In the genomic region with DNA sequence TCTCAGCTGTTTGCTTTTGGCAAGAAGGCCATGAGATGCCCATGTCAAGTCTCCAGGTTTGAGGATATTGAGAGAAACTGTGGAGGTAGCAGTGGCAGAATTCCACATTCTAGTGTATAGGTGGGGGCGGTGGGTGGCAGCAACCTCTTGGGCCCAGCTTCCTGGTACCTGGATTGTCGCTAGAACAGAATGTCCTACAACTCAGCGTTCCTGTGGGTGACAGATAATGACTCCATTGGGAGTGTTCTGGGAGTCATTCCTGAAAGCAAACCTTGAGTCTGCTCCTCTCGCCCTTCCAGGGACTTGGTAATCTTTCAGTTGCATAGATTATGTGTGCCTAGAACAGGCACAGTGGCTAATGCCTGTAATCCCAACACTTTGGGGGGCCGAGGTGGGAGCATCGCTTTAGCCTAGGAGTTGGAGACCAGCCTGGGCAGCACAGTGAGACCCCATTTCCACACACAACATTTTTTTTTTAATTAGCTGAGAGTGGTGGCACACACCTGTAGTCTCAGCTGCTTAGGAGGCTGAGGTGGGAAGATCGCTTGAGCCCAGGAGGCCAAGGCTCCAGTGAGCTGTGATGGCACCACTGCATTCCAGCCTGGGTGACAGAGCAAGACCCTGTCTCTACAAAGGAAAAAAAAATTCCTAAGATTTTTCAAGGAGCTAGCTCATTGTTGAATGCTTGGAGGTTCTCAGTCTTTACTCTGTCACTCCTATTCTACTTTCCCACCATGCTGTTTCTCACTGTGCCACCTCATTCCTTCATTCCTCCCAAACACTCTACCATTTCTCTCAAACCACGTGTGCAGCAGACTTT, we compare ENCODE assay signal across 33 cellular contexts.
"Had no signal": no experiment of that assay in that cellular context is flagged by ENCODE, and none has a peak within 500 bp of the region (broad histone marks: within the 10 kb centered on the region; RNA-seq: fewer than 3 reads in every experiment).

No MANE protein-coding gene starts in this region.

- H3K4me3 Mint-ChIP-seq: activated naive CD8-positive, alpha-beta T cell; activated T-cell treated with anti-CD3 and anti-CD28 coated beads, Interleukin-2, amount 50 U/mL, for 72 hours; brain; effector memory CD8-positive, alpha-beta T cell; nephron; stimulated activated memory B cell treated with anti-CD40 and anti-IgM and Interleukin-4, amounts not matched to agents 10 μg/mL and 1 μg/mL and 100 μg/mL, for 72 hours; stimulated activated naive CD8-positive, alpha-beta T cell treated with anti-CD3 and anti-CD28 coated beads, Interleukin-15, amount 100 ng/mL, for 72 hours; T-helper 2 cell treated with Interferon-gamma antibody and Interleukin-4, amounts not matched to agents 5 μg/mL and 100 μg/mL, for 36 hours had no signal

- H3K9me3 ChIP-seq: adrenal gland, ascending aorta, esophagus squamous epithelium, heart right ventricle, left lung, ovary, thyroid gland, upper lobe of left lung, vagina had no signal

- H3K9me3 Mint-ChIP-seq: activated T-cell treated with anti-CD3 and anti-CD28 coated beads, Interleukin-2, amount 50 U/mL, for 72 hours; effector memory CD8-positive, alpha-beta T cell; nephron; stimulated activated memory B cell treated with anti-CD40 and anti-IgM and Interleukin-4, amounts not matched to agents 10 μg/mL and 1 μg/mL and 100 μg/mL, for 72 hours; stimulated activated naive CD8-positive, alpha-beta T cell treated with anti-CD3 and anti-CD28 coated beads, Interleukin-15, amount 100 ng/mL, for 72 hours; T-helper 2 cell treated with Interferon-gamma antibody and Interleukin-4, amounts not matched to agents 5 μg/mL and 100 μg/mL, for 36 hours had no signal

- H3K27ac Mint-ChIP-seq: activated naive CD8-positive, alpha-beta T cell; activated T-cell treated with anti-CD3 and anti-CD28 coated beads, Interleukin-2, amount 50 U/mL, for 72 hours; brain; effector memory CD8-positive, alpha-beta T cell; nephron; progenitor cell of endocrine pancreas; stimulated activated memory B cell treated with anti-CD40 and anti-IgM and Interleukin-4, amounts not matched to agents 10 μg/mL and 1 μg/mL and 100 μg/mL, for 72 hours; stimulated activated naive CD8-positive, alpha-beta T cell treated with anti-CD3 and anti-CD28 coated beads, Interleukin-15, amount 100 ng/mL, for 72 hours; T-helper 2 cell treated with Interferon-gamma antibody and Interleukin-4, amounts not matched to agents 5 μg/mL and 100 μg/mL, for 36 hours had no signal

- H3K4me1 Mint-ChIP-seq: stimulated activated memory B cell treated with anti-CD40 and anti-IgM and Interleukin-4, amounts not matched to agents 10 μg/mL and 1 μg/mL and 100 μg/mL, for 72 hours had no signal

- DNase-seq: activated CD4-positive, alpha-beta T cell treated with anti-CD3 and anti-CD28 coated beads for 4 hours; activated CD4-positive, alpha-beta T cell treated with anti-CD3 and anti-CD28 coated beads, Interleukin-2, amount 50 U/mL, for 4 hours; activated naive CD4-positive, alpha-beta T cell; activated T-cell treated with anti-CD3 and anti-CD28 coated beads for 4 hours; activated T-cell treated with anti-CD3 and anti-CD28 coated beads, Interleukin-2, amount 50 U/mL, for 72 hours; adrenal gland; effector memory CD8-positive, alpha-beta T cell; esophagus squamous epithelium; foreskin melanocyte; heart right ventricle; kidney glomerular epithelial cell; left lung; ovary; stimulated activated CD4-positive, alpha-beta T cell treated with anti-CD3 and anti-CD28 coated beads, Interleukin-1b, Interleukin-23, amount 100 ng/mL, for 48 hours; stimulated activated CD4-positive, alpha-beta T cell treated with anti-CD3 and anti-CD28 coated beads, Interleukin-4, amount 100 ng/mL, for 4 hours; stimulated activated CD8-positive, alpha-beta memory T cell treated with anti-CD3 and anti-CD28 coated beads, Interleukin-4, amount 100 ng/mL, for 48 hours; stimulated activated naive CD8-positive, alpha-beta T cell treated with anti-CD3 and anti-CD28 coated beads, Interleukin-15, amount 100 ng/mL, for 72 hours; substantia nigra; T-helper 1 cell; thyroid gland had no signal

- H3K36me3 Mint-ChIP-seq: activated naive CD8-positive, alpha-beta T cell; brain; stimulated activated memory B cell treated with anti-CD40 and anti-IgM and Interleukin-4, amounts not matched to agents 10 μg/mL and 1 μg/mL and 100 μg/mL, for 72 hours had no signal

- H3K4me2 ChIP-seq: smooth muscle cell had no signal

- H3K27ac ChIP-seq: adrenal gland, ascending aorta, coronary artery, esophagus squamous epithelium, heart right ventricle, left lung, ovary, vagina had no signal

- FAIRE-seq: endothelial cell of umbilical vein had no signal

- H3K27me3 ChIP-seq: adrenal gland, ascending aorta, ovary, thyroid gland, upper lobe of left lung, vagina had no signal

- H3K36me3 ChIP-seq: adrenal gland, ascending aorta, esophagus squamous epithelium, heart right ventricle, left lung, ovary, thyroid gland, upper lobe of left lung, vagina had no signal

- H3K4me1 ChIP-seq: adrenal gland, ascending aorta, left lung, vagina had no signal

- H3K4me3 ChIP-seq: adrenal gland, ascending aorta, coronary artery, esophagus squamous epithelium, heart right ventricle, left lung, lung, ovary, smooth muscle cell, thyroid gland, upper lobe of left lung, vagina had no signal

- H3K27me3 Mint-ChIP-seq: activated naive CD8-positive, alpha-beta T cell; progenitor cell of endocrine pancreas had no signal
